ENCODE assay signal across 8 cellular contexts in genomic region chr19:14379666-14380065, GRCh38. TPM values are rescaled to one million over a fixed set of nuclear protein-coding genes. Genes with fewer than 3 reads are reported as not detected.
DNase-seq lines count a peak whose midpoint lies in the region; ATAC-seq and TF ChIP-seq lines count a peak whose summit lies in the region.
"Not testable (repeated sequence)": the region's sequence is repeated elsewhere in the genome, so short reads cannot be mapped to it uniquely, and the experiment has no call there.

No MANE protein-coding gene starts in this region.

- not testable (repeated sequence) for TF ChIP-seq CTCF in OCI-LY7 (conservative IDR thresholded peaks at IDR 0.05; ENCODE audit: low read length); esophagus squamous epithelium (IDR thresholded peaks at IDR 0.05); transverse colon (IDR thresholded peaks at IDR 0.05)

- not testable (repeated sequence) for H3K9me2 ChIP-seq in OCI-LY7 (ENCODE audit: insufficient read depth, low read length)

- CTCF ChIA-PET in OCI-LY7 (lab: Charles Lee; ENCODE audit: unreplicated experiment), result interaction anchor here (0.6 kb wide), 1 partner anchor 54 kb away, joined by 3 read pairs; no protein-coding TSS in a partner anchor
- CTCF ChIA-PET in activated CD8-positive, alpha-beta T cell treated with anti-CD3 and anti-CD28 coated beads, Interleukin-2, amount 10 ng/mL, durations not matched to agents 7 days and 5 days (lab: Charles Lee), result interaction anchor here (0.6 to 7.4 kb wide), 7 partner anchors 10 to 518 kb away, joined by 3 to 135 read pairs (median 20); partner anchors contain the start of gene ASF1B

- peak; percentile 51 for DNase-seq in OCI-LY7 (ENCODE audit: low spot score)
- not testable (repeated sequence) for DNase-seq in activated CD8-positive, alpha-beta T cell treated with anti-CD3 and anti-CD28 coated beads, Interleukin-2, amount 10 ng/mL, durations not matched to agents 7 days and 5 days; activated naive CD8-positive, alpha-beta T cell treated with anti-CD3 and anti-CD28 coated beads, Interleukin-2, amount 10 ng/mL, durations not matched to agents 7 days and 5 days; esophagus squamous epithelium (lab: John Stamatoyannopoulos, UW); memory B cell (ENCODE audit: low spot score in 2 of 2); transverse colon

- not testable (repeated sequence) for TF ChIP-seq POLR2A in esophagus squamous epithelium (IDR thresholded peaks at IDR 0.05); transverse colon (IDR thresholded peaks at IDR 0.05)

- H3K9ac ChIP-seq in BLaER1, result not testable (repeated sequence)
- peak overlapping the region in 1 of 3 donors; percentile 23 for H3K9ac ChIP-seq in skeletal muscle tissue (ENCODE audit: low read depth in 1 of 3, low read length in 3 of 3)

- H3K27me3 ChIP-seq in BLaER1; esophagus squamous epithelium; skeletal muscle tissue (ENCODE audit: control insufficient read depth in 3 of 3, insufficient read depth in 3 of 3, low read length in 3 of 3); transverse colon: not testable (repeated sequence)

- not testable (repeated sequence) for H3K36me3 ChIP-seq in BLaER1; OCI-LY7 (ENCODE audit: insufficient read depth, low read length); esophagus squamous epithelium; skeletal muscle tissue (ENCODE audit: control insufficient read depth in 3 of 3, insufficient read depth in 3 of 3, low read length in 3 of 3); transverse colon

- WGBS in esophagus squamous epithelium, 2 donors, result 33 to 52% methylated on average over 3 of the region's 3 CpGs
- WGBS in transverse colon (ENCODE audit: low coverage in 1 of 2), 2 donors, result 52 to 67% methylated on average over 1 to 3 of the region's 3 CpGs

- H3K4me3 ChIP-seq in BLaER1; OCI-LY7 (ENCODE audit: low read depth, low read length, poor library complexity, severe bottlenecking); esophagus squamous epithelium; skeletal muscle tissue (ENCODE audit: low read length in 3 of 3); transverse colon: not testable (repeated sequence)

- not testable (repeated sequence) for TF ChIP-seq EP300 in transverse colon (IDR thresholded peaks at IDR 0.05; ENCODE audit: low read depth)

- peak overlapping the region; percentile 86 for H3K4me2 ChIP-seq in BLaER1
- H3K4me2 ChIP-seq in OCI-LY7 (ENCODE audit: low read length), result peak overlapping the region; percentile 37

- H3K9me3 Mint-ChIP-seq in activated CD8-positive, alpha-beta T cell treated with anti-CD3 and anti-CD28 coated beads, Interleukin-2, amount 10 ng/mL, durations not matched to agents 7 days and 5 days (ENCODE audit: insufficient read depth); activated naive CD8-positive, alpha-beta T cell treated with anti-CD3 and anti-CD28 coated beads, Interleukin-2, amount 10 ng/mL, durations not matched to agents 7 days and 5 days; memory B cell: not testable (repeated sequence)

- H3K4me1 Mint-ChIP-seq in activated CD8-positive, alpha-beta T cell treated with anti-CD3 and anti-CD28 coated beads, Interleukin-2, amount 10 ng/mL, durations not matched to agents 7 days and 5 days (ENCODE audit: low read depth), result peaks cover 52% of the 10 kb centered on the region
- H3K4me1 Mint-ChIP-seq in activated naive CD8-positive, alpha-beta T cell treated with anti-CD3 and anti-CD28 coated beads, Interleukin-2, amount 10 ng/mL, durations not matched to agents 7 days and 5 days, result peaks cover 41% of the 10 kb centered on the region
- H3K4me1 Mint-ChIP-seq in memory B cell, result peaks cover 29% of the 10 kb centered on the region

- peak overlapping the region; percentile 89 for H3K27ac Mint-ChIP-seq in activated CD8-positive, alpha-beta T cell treated with anti-CD3 and anti-CD28 coated beads, Interleukin-2, amount 10 ng/mL, durations not matched to agents 7 days and 5 days
- H3K27ac Mint-ChIP-seq in activated naive CD8-positive, alpha-beta T cell treated with anti-CD3 and anti-CD28 coated beads, Interleukin-2, amount 10 ng/mL, durations not matched to agents 7 days and 5 days, result peak overlapping the region; percentile 98
- peak overlapping the region; percentile 90 for H3K27ac Mint-ChIP-seq in memory B cell

- H4K20me1 ChIP-seq in BLaER1; OCI-LY7 (ENCODE audit: insufficient read depth, low read length): not testable (repeated sequence)

- in situ Hi-C loops in transverse colon (cut with MboI; ENCODE audit: low pct_ligation_motif_present in 1 of 4, low pct_unique_long_range_greater_than_20kb in 1 of 4, low sequenced_read_pairs in 3 of 4), result not testable (repeated sequence)

- not testable (repeated sequence) for H2AFZ ChIP-seq in OCI-LY7 (ENCODE audit: low read length)

- H3K27ac ChIP-seq in BLaER1, result not testable (repeated sequence)
- H3K27ac ChIP-seq in OCI-LY7 (ENCODE audit: low read depth, low read length, poor library complexity, severe bottlenecking), result peak overlapping the region; percentile 55
- H3K27ac ChIP-seq in esophagus squamous epithelium, result peak overlapping the region in 3 of 4 donors; percentile 84 to 88 (median 85)
- H3K27ac ChIP-seq in skeletal muscle tissue (ENCODE audit: low read depth, low read length), result peak overlapping the region; percentile 93
- H3K27ac ChIP-seq in transverse colon, result peak overlapping the region; percentile 97 to 99 (median 98)

- intact Hi-C loops in OCI-LY7 (cut with micrococcal nuclease; ENCODE audit: unreplicated experiment), result loop anchor here (2.0 kb wide), 1 partner anchor 27 kb away; no protein-coding TSS in a partner anchor
- intact Hi-C loops in esophagus squamous epithelium (cut with DNase I); transverse colon (cut with DNase I; ENCODE audit: low total_unique reads): not testable (repeated sequence)

- POLR2A ChIA-PET in OCI-LY7 (lab: Charles Lee), result interaction anchor here (0.6 to 0.7 kb wide), 3 partner anchors 26 to 59 kb away, joined by 3 to 4 read pairs (median 4); no protein-coding TSS in a partner anchor
- POLR2A ChIA-PET in activated CD8-positive, alpha-beta T cell treated with anti-CD3 and anti-CD28 coated beads, Interleukin-2, amount 10 ng/mL, durations not matched to agents 7 days and 5 days (lab: Charles Lee), result interaction anchor here (1.2 to 7.6 kb wide), 4 partner anchors 16 to 137 kb away, joined by 3 to 415 read pairs (median 32); no protein-coding TSS in a partner anchor
- POLR2A ChIA-PET in activated naive CD8-positive, alpha-beta T cell treated with anti-CD3 and anti-CD28 coated beads, Interleukin-2, amount 10 ng/mL, durations not matched to agents 7 days and 5 days (lab: Charles Lee), result interaction anchor here (0.8 to 12.1 kb wide), 6 partner anchors 16 to 39 kb away, joined by 5 to 747 read pairs (median 16); partner anchors contain the start of gene DDX39A

- not testable (repeated sequence) for H3K27me3 Mint-ChIP-seq in activated CD8-positive, alpha-beta T cell treated with anti-CD3 and anti-CD28 coated beads, Interleukin-2, amount 10 ng/mL, durations not matched to agents 7 days and 5 days (ENCODE audit: low read depth); activated naive CD8-positive, alpha-beta T cell treated with anti-CD3 and anti-CD28 coated beads, Interleukin-2, amount 10 ng/mL, durations not matched to agents 7 days and 5 days; memory B cell

- H3K9me3 ChIP-seq in BLaER1; OCI-LY7 (ENCODE audit: low read length); esophagus squamous epithelium; skeletal muscle tissue (ENCODE audit: control insufficient read depth in 3 of 3, low read length in 3 of 3); transverse colon: not testable (repeated sequence)

- H3K4me1 ChIP-seq in BLaER1 (peaks cover 78% of the 10 kb centered on the region), OCI-LY7 (ENCODE audit: insufficient read depth, low read length, poor library complexity, severe bottlenecking) (peaks cover 82% of the 10 kb centered on the region), esophagus squamous epithelium (peaks cover 30 to 89% (median 49%) of the 10 kb centered on the region in 3 donors), skeletal muscle tissue (ENCODE audit: control insufficient read depth in 3 of 3, insufficient read depth in 3 of 3, low read length in 3 of 3) (peaks cover 37 to 56% (median 38%) of the 10 kb centered on the region in 3 donors), transverse colon (peaks cover 26 to 80% (median 65%) of the 10 kb centered on the region in 4 donors)

- H3K36me3 Mint-ChIP-seq in activated CD8-positive, alpha-beta T cell treated with anti-CD3 and anti-CD28 coated beads, Interleukin-2, amount 10 ng/mL, durations not matched to agents 7 days and 5 days (ENCODE audit: low read depth), result peaks cover 28% of the 10 kb centered on the region
- peaks cover 22% of the 10 kb centered on the region for H3K36me3 Mint-ChIP-seq in activated naive CD8-positive, alpha-beta T cell treated with anti-CD3 and anti-CD28 coated beads, Interleukin-2, amount 10 ng/mL, durations not matched to agents 7 days and 5 days
- H3K36me3 Mint-ChIP-seq in memory B cell, result not testable (repeated sequence)

- ATAC-seq in activated CD8-positive, alpha-beta T cell treated with anti-CD3 and anti-CD28 coated beads, Interleukin-2, amount 10 ng/mL, durations not matched to agents 7 days and 5 days; activated naive CD8-positive, alpha-beta T cell treated with anti-CD3 and anti-CD28 coated beads, Interleukin-2, amount 10 ng/mL, durations not matched to agents 7 days and 5 days (ENCODE audit: low read depth); memory B cell (ENCODE audit: low read depth): not testable (repeated sequence)

- H3K4me3 Mint-ChIP-seq in activated CD8-positive, alpha-beta T cell treated with anti-CD3 and anti-CD28 coated beads, Interleukin-2, amount 10 ng/mL, durations not matched to agents 7 days and 5 days, result peak overlapping the region; percentile 86
- H3K4me3 Mint-ChIP-seq in activated naive CD8-positive, alpha-beta T cell treated with anti-CD3 and anti-CD28 coated beads, Interleukin-2, amount 10 ng/mL, durations not matched to agents 7 days and 5 days; memory B cell: not testable (repeated sequence)

- not testable (repeated sequence) for BruUV-seq in OCI-LY7 (replicated peaks; lab: Mats Ljungman, UMichigan)

- H3K79me2 ChIP-seq in OCI-LY7 (ENCODE audit: insufficient read depth, low read depth, low read length), result peaks cover 24% of the 10 kb centered on the region; the same call in 1 of the 2 replicates

RNA-seq across cellular contexts. Expression of gene ADGRE5, which starts 1.6 kb away (rescaled TPM):
- 12.5 and 13.8 TPM in 2 replicates for total RNA-seq in OCI-LY7 (2014; rRNA removed; shearing (Covaris generic))
- total RNA-seq in OCI-LY7 (2022), result 47.5 and 48.7 TPM in 2 replicates
- 100 to 1,000 TPM; 290 to 302 TPM for total RNA-seq in activated CD8-positive, alpha-beta T cell treated with anti-CD3 and anti-CD28 coated beads, Interleukin-2, amount 10 ng/mL, durations not matched to agents 7 days and 5 days
- 100 to 1,000 TPM; 304 to 315 TPM for total RNA-seq in activated naive CD8-positive, alpha-beta T cell treated with anti-CD3 and anti-CD28 coated beads, Interleukin-2, amount 10 ng/mL, durations not matched to agents 7 days and 5 days
- 10 to 100 TPM in 2 of 4 donors, 1 to 10 TPM in 2; 5.6 to 23.7 (median 11.1) TPM for total RNA-seq in esophagus squamous epithelium
- 32.4 TPM for total RNA-seq in skeletal muscle tissue
- total RNA-seq in transverse colon, result 100 to 1,000 TPM in 3 of 4 donors, 10 to 100 TPM in 1; 77.4 to 257 (median 136) TPM

RNA-seq across cellular contexts. Expression of gene DDX39A, which starts 39.5 kb away (rescaled TPM):
- total RNA-seq in OCI-LY7 (2014; rRNA removed; shearing (Covaris generic)), result 425 and 474 TPM in 2 replicates
- 294 and 316 TPM in 2 replicates for total RNA-seq in OCI-LY7 (2022)
- total RNA-seq in activated CD8-positive, alpha-beta T cell treated with anti-CD3 and anti-CD28 coated beads, Interleukin-2, amount 10 ng/mL, durations not matched to agents 7 days and 5 days, result 100 to 1,000 TPM; 309 to 313 TPM
- total RNA-seq in activated naive CD8-positive, alpha-beta T cell treated with anti-CD3 and anti-CD28 coated beads, Interleukin-2, amount 10 ng/mL, durations not matched to agents 7 days and 5 days, result 100 to 1,000 TPM; 192 to 202 TPM
- total RNA-seq in esophagus squamous epithelium, result 100 to 1,000 TPM in 1 of 4 donors, 10 to 100 TPM in 3; 59.2 to 144 (median 88.4) TPM
- total RNA-seq in skeletal muscle tissue, result 24.5 TPM
- 100 to 1,000 TPM in 3 of 4 donors, 10 to 100 TPM in 1; 66.4 to 286 (median 163) TPM for total RNA-seq in transverse colon

RNA-seq across cellular contexts. Expression of gene PKN1, which starts 53.4 kb away (rescaled TPM):
- total RNA-seq in OCI-LY7 (2014; rRNA removed; shearing (Covaris generic)), result 117 and 125 TPM in 2 replicates
- 233 and 246 TPM in 2 replicates for total RNA-seq in OCI-LY7 (2022)
- 100 to 1,000 TPM; 244 to 263 TPM for total RNA-seq in activated CD8-positive, alpha-beta T cell treated with anti-CD3 and anti-CD28 coated beads, Interleukin-2, amount 10 ng/mL, durations not matched to agents 7 days and 5 days
- total RNA-seq in activated naive CD8-positive, alpha-beta T cell treated with anti-CD3 and anti-CD28 coated beads, Interleukin-2, amount 10 ng/mL, durations not matched to agents 7 days and 5 days, result 100 to 1,000 TPM; 244 to 265 TPM
- total RNA-seq in esophagus squamous epithelium, result 10 to 100 TPM in 2 of 4 donors, 1 to 10 TPM in 2; 6.1 to 38.3 (median 21.0) TPM
- total RNA-seq in skeletal muscle tissue, result 57.9 TPM
- total RNA-seq in transverse colon, result 100 to 1,000 TPM in 1 of 4 donors, 10 to 100 TPM in 3; 29.1 to 129 (median 55.0) TPM
